Comparison of ENCODE assay signal across 13 cellular contexts in the genomic region with DNA sequence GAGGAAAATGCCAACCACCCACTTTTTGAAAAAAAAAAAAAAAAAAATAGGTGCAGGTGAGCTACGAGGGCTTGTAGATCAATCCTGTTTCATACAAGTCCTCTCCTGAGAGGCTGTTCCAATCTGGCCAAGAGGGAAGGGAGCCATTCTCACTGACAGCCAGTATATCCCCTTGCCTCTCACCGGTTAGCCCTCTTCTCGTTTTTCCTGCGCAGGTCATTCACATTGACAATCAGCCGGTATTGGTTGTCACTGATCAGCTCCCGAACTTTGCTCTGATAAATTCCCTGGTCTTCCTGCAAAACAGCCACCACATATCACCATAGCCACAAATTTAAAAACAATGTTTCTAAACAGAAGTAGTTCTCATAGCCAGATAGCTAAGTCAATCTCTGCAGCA. TPM values are rescaled to one million over a fixed set of nuclear protein-coding genes. Genes with fewer than 3 reads are reported as not detected.
DNase-seq lines count a peak whose midpoint lies in the region; ATAC-seq and TF ChIP-seq lines count a peak whose summit lies in the region.
"Had no signal": no experiment of that assay in that cellular context is flagged by ENCODE, and none has a peak within 500 bp of the region (broad histone marks: within the 10 kb centered on the region; RNA-seq: fewer than 3 reads in every experiment).

No MANE protein-coding gene starts in this region.

- peak overlapping the region; percentile 2 for H3K27ac Mint-ChIP-seq in activated naive CD4-positive, alpha-beta T cell treated with anti-CD3 and anti-CD28 coated beads for 36 hours
- H3K27ac Mint-ChIP-seq in stimulated activated naive B cell treated with anti-CD40 and anti-IgM and Interleukin-4, amounts not matched to agents 10 μg/mL and 1 μg/mL and 100 μg/mL, for 72 hours = peak overlapping the region; percentile 70

- H2AFZ ChIP-seq in PC-3 (ENCODE audit: low read length) = no peak overlapping the region

- no peaks in the 10 kb centered on the region for H3K9me3 Mint-ChIP-seq in activated naive CD4-positive, alpha-beta T cell treated with anti-CD3 and anti-CD28 coated beads for 36 hours
- no peaks in the 10 kb centered on the region for H3K9me3 Mint-ChIP-seq in stimulated activated naive B cell treated with anti-CD40 and anti-IgM and Interleukin-4, amounts not matched to agents 10 μg/mL and 1 μg/mL and 100 μg/mL, for 72 hours

- H3K4me1 ChIP-seq in PC-3 (ENCODE audit: insufficient read depth, low read length) = peaks cover 22% of the 10 kb centered on the region

- no peaks in the 10 kb centered on the region for H3F3A ChIP-seq in PC-3 (ENCODE audit: low read length, unreplicated experiment)

- peaks cover 64% of the 10 kb centered on the region for H3K79me2 ChIP-seq in PC-3 (ENCODE audit: low read length)

- TF ChIP-seq CTCF in PC-3 (conservative IDR thresholded peaks at IDR 0.05; ENCODE audit: low read depth, low read length) (no peak), epithelial cell of proximal tubule (conservative IDR thresholded peaks at IDR 0.05; ENCODE audit: low read depth, low read length) (no peak), omental fat pad (IDR thresholded peaks at IDR 0.05) (no peak)

- no peaks in the 10 kb centered on the region for H3K27me3 ChIP-seq in PC-3 (ENCODE audit: low read length)

- H3K4me3 ChIP-seq in PC-3 (ENCODE audit: low read length) = peak overlapping the region; percentile 93
- H3K4me3 ChIP-seq in epithelial cell of proximal tubule (ENCODE audit: low read depth, low read length) = peak overlapping the region; percentile 88

- H4K20me1 ChIP-seq in PC-3 (ENCODE audit: low read length) = peaks cover 26% of the 10 kb centered on the region; the same call in 1 of the 2 replicates

- H3K9ac ChIP-seq in PC-3 (ENCODE audit: low read length) = peak overlapping the region; percentile 98

- H3K4me1 Mint-ChIP-seq in activated naive CD4-positive, alpha-beta T cell treated with anti-CD3 and anti-CD28 coated beads for 36 hours (ENCODE audit: low read depth) = peaks cover 60% of the 10 kb centered on the region
- peaks cover 11 to 22% of the 10 kb centered on the region in 2 donors for H3K4me1 Mint-ChIP-seq in stimulated activated naive B cell treated with anti-CD40 and anti-IgM and Interleukin-4, amounts not matched to agents 10 μg/mL and 1 μg/mL and 100 μg/mL, for 72 hours

- CTCF ChIA-PET in activated naive CD4-positive, alpha-beta T cell treated with anti-CD3 and anti-CD28 coated beads for 36 hours (lab: Charles Lee) = interaction anchor here (0.6 to 8.9 kb wide), 14 partner anchors 10 to 380 kb away, joined by 3 to 198 read pairs (median 4); partner anchors contain the start of gene PAQR8
- CTCF ChIA-PET in PC-3 (lab: Charles Lee) = no interaction called here

- H3K9me2 ChIP-seq in PC-3 (replicated peaks; ENCODE audit: low read length) = no peaks in the 10 kb centered on the region

- ATAC-seq in PC-3 = no peak
- no peak for ATAC-seq in stimulated activated naive B cell treated with anti-CD40 and anti-IgM and Interleukin-4, amounts not matched to agents 10 μg/mL and 1 μg/mL and 100 μg/mL, for 72 hours (replicated peaks)
- no peak for ATAC-seq in GM18502 (IDR thresholded peaks at IDR 0.05; ENCODE audit: poor library complexity, unreplicated experiment)
- ATAC-seq in omental fat pad (ENCODE audit: low FRiP score) = no peak
- no peak for ATAC-seq in HG02885 (IDR thresholded peaks at IDR 0.05; ENCODE audit: poor library complexity, unreplicated experiment)
- ATAC-seq: esophagus mucosa had no signal

- H3K36me3 ChIP-seq in PC-3 (ENCODE audit: low read depth, low read length) = peaks cover 50% of the 10 kb centered on the region

- H3K4me2 ChIP-seq in PC-3 (ENCODE audit: low read length) = peak overlapping the region; percentile 90

- no peaks in the 10 kb centered on the region for H3K27me3 Mint-ChIP-seq in activated naive CD4-positive, alpha-beta T cell treated with anti-CD3 and anti-CD28 coated beads for 36 hours (ENCODE audit: low read depth)
- no peaks in the 10 kb centered on the region for H3K27me3 Mint-ChIP-seq in stimulated activated naive B cell treated with anti-CD40 and anti-IgM and Interleukin-4, amounts not matched to agents 10 μg/mL and 1 μg/mL and 100 μg/mL, for 72 hours

- POLR2A ChIA-PET in PC-3 (lab: Charles Lee; ENCODE audit: unreplicated experiment) = no interaction called here

- BruUV-seq in PC-3 (replicated peaks; lab: Mats Ljungman, UMichigan) = no TSS peak

- no peaks in the 10 kb centered on the region for H3K9me3 ChIP-seq in PC-3 (ENCODE audit: low read length)

- intact Hi-C loops in activated naive CD4-positive, alpha-beta T cell treated with anti-CD3 and anti-CD28 coated beads for 36 hours (cut with micrococcal nuclease) = no loop called here
- intact Hi-C loops in PC-3 (cut with micrococcal nuclease) = no loop called here

- H3K36me3 Mint-ChIP-seq in activated naive CD4-positive, alpha-beta T cell treated with anti-CD3 and anti-CD28 coated beads for 36 hours (ENCODE audit: low read depth) = peaks cover 48% of the 10 kb centered on the region
- peaks cover 26 to 39% of the 10 kb centered on the region in 2 donors for H3K36me3 Mint-ChIP-seq in stimulated activated naive B cell treated with anti-CD40 and anti-IgM and Interleukin-4, amounts not matched to agents 10 μg/mL and 1 μg/mL and 100 μg/mL, for 72 hours

- no peak overlapping the region for H3K27ac ChIP-seq in PC-3 (ENCODE audit: low read length)

- no peak for DNase-seq in activated naive CD4-positive, alpha-beta T cell treated with anti-CD3 and anti-CD28 coated beads for 36 hours
- DNase-seq in activated naive CD4-positive, alpha-beta T cell (lab: John Stamatoyannopoulos, UW) = no peak
- DNase-seq in PC-3 (no peak), epithelial cell of proximal tubule (ENCODE audit: low read depth) (no peak), omental fat pad (ENCODE audit: low spot score) (no peak)
- DNase-seq in stimulated activated naive B cell treated with anti-CD40 and anti-IgM and Interleukin-4, amounts not matched to agents 10 μg/mL and 1 μg/mL and 100 μg/mL, for 72 hours = no peak
- DNase-seq: NCI-H1048 had no signal

- H3K4me3 Mint-ChIP-seq in activated naive CD4-positive, alpha-beta T cell treated with anti-CD3 and anti-CD28 coated beads for 36 hours = no peak overlapping the region
- H3K4me3 Mint-ChIP-seq in stimulated activated naive B cell treated with anti-CD40 and anti-IgM and Interleukin-4, amounts not matched to agents 10 μg/mL and 1 μg/mL and 100 μg/mL, for 72 hours = peak overlapping the region; percentile 80 to 82

RNA-seq across cellular contexts. Expression of gene MCM3, which starts 1.4 kb away (rescaled TPM):
- 100 to 1,000 TPM; 256 to 258 TPM for total RNA-seq in activated naive CD4-positive, alpha-beta T cell treated with anti-CD3 and anti-CD28 coated beads for 36 hours
- 201 and 203 TPM in 2 replicates for total RNA-seq in PC-3 (2014; rRNA removed)
- total RNA-seq in epithelial cell of proximal tubule = 137 and 175 TPM in 2 replicates
- 10 to 100 TPM; 24.8 to 43.0 (median 32.3) TPM for total RNA-seq in omental fat pad

RNA-seq across cellular contexts. Expression of gene IL17F, which starts 38.8 kb away (rescaled TPM):
- total RNA-seq in activated naive CD4-positive, alpha-beta T cell treated with anti-CD3 and anti-CD28 coated beads for 36 hours = 1 to 10 TPM; 2.3 to 3.3 TPM
- total RNA-seq in PC-3 (2014; rRNA removed) (not detected in 2 replicates), epithelial cell of proximal tubule (not detected in 2 replicates), omental fat pad (not detected)
- total RNA-seq: mesenteric fat pad, SK-MEL-5, ureter had no signal
